In genomic region chr11:60754887-60755286, GRCh38 we compare ENCODE assay signal across 33 cellular contexts. TPM values are rescaled to one million over a fixed set of nuclear protein-coding genes. Genes with fewer than 3 reads are reported as not detected.
"Had no signal": no experiment of that assay in that cellular context is flagged by ENCODE, and none has a peak within 500 bp of the region (broad histone marks: within the 10 kb centered on the region; RNA-seq: fewer than 3 reads in every experiment).

No MANE protein-coding gene starts in this region.

- H3K4me1 ChIP-seq: ascending aorta had no signal

- H3K27me3 ChIP-seq: ascending aorta, cardiac muscle cell had no signal

- FAIRE-seq: bronchial epithelial cell, TTC549 had no signal

- H3K4me3 ChIP-seq: ascending aorta, cardiac muscle cell had no signal

- H3K27ac ChIP-seq: ascending aorta, cardiac muscle cell, VCaP had no signal

- H3K36me3 ChIP-seq: ascending aorta, cardiac muscle cell had no signal

- DNase-seq: activated B cell treated with CpG ODN at 0.5 μM for 24 hours; activated CD4-positive, alpha-beta memory T cell treated with anti-CD3 and anti-CD28 coated beads for 36 hours; activated CD4-positive, alpha-beta T cell treated with anti-CD3 and anti-CD28 coated beads for 4 hours; activated CD4-positive, alpha-beta T cell treated with anti-CD3 and anti-CD28 coated beads, Interleukin-2, amount 10 ng/mL, durations not matched to agents 24 days and 14 days; activated CD4-positive, alpha-beta T cell treated with anti-CD3 and anti-CD28 coated beads, Interleukin-2, amount 50 U/mL, for 1 hour; activated CD4-positive, alpha-beta T cell treated with anti-CD3 and anti-CD28 coated beads, Interleukin-2, amount 50 U/mL, for 4 hours; activated CD4-positive, CD25-positive, alpha-beta regulatory T cell treated with anti-CD3 and anti-CD28 coated beads, Interleukin-2, amount 50 U/mL, for 72 hours; activated CD8-positive, alpha-beta memory T cell treated with anti-CD3 and anti-CD28 coated beads, Interleukin-2, amount 50 U/mL, for 4 hours; activated CD8-positive, alpha-beta T cell treated with anti-CD3 and anti-CD28 coated beads for 36 hours; activated gamma-delta T cell; activated naive CD4-positive, alpha-beta T cell treated with anti-CD3 and anti-CD28 coated beads, Interleukin-2, amount 10 ng/mL, durations not matched to agents 7 days and 5 days; activated naive CD4-positive, alpha-beta T cell treated with Interleukin-2 at 50 U/mL for 16 hours; activated naive CD8-positive, alpha-beta T cell treated with anti-CD3 and anti-CD28 coated beads, Interleukin-2, amount 10 ng/mL, durations not matched to agents 7 days and 5 days; activated naive CD8-positive, alpha-beta T cell treated with anti-CD3 and anti-CD28 coated beads, Interleukin-2, amount 50 U/mL, for 24 hours; activated T-cell treated with anti-CD3 and anti-CD28 coated beads for 4 hours; activated T-cell treated with anti-CD3 and anti-CD28 coated beads, Interleukin-2, amount 50 U/mL, for 24 hours; activated T-cell treated with anti-CD3 and anti-CD28 coated beads, Interleukin-2, amount 50 U/mL, for 48 hours; amygdala; anterior cingulate cortex; central memory CD4-positive, alpha-beta T cell; SW 1271; T-helper 1 cell; T-helper 2 cell; T-helper 9 cell had no signal

- H3K9me3 ChIP-seq: ascending aorta had no signal

- ATAC-seq: activated CD8-positive, alpha-beta T cell treated with anti-CD3 and anti-CD28 coated beads for 36 hours; activated naive CD8-positive, alpha-beta T cell treated with anti-CD3 and anti-CD28 coated beads, Interleukin-2, amount 50 U/mL, for 24 hours had no signal

RNA-seq across cellular contexts. Expression of gene MS4A15, which starts 1.8 kb away (rescaled TPM):
- total RNA-seq: activated B cell treated with CpG ODN at 0.5 μM for 24 hours; activated CD4-positive, alpha-beta memory T cell treated with anti-CD3 and anti-CD28 coated beads for 36 hours; activated CD4-positive, alpha-beta T cell treated with anti-CD3 and anti-CD28 coated beads, Interleukin-2, amount 10 ng/mL, durations not matched to agents 24 days and 14 days; activated CD8-positive, alpha-beta memory T cell treated with anti-CD3 and anti-CD28 coated beads for 36 hours; activated CD8-positive, alpha-beta T cell treated with anti-CD3 and anti-CD28 coated beads for 36 hours; activated naive CD8-positive, alpha-beta T cell treated with anti-CD3 and anti-CD28 coated beads, Interleukin-2, amount 10 ng/mL, durations not matched to agents 7 days and 5 days; activated T-helper 2 cell treated with anti-CD3 and anti-CD28 coated beads, Interferon-gamma antibody, Interleukin-2, Interleukin-4, amounts not matched to agents 10 μg/mL and 5 μg/mL and 100 μg/mL, durations not matched to agents 14 hours and 24 hours and 36 hours; ascending aorta; bronchial epithelial cell; cardiac muscle cell; cerebellum had no signal
- polyA plus RNA-seq: cardiac muscle cell had no signal

RNA-seq across cellular contexts. Expression of gene MS4A10, which starts 30.2 kb away (rescaled TPM):
- total RNA-seq: activated B cell treated with CpG ODN at 0.5 μM for 24 hours; activated CD4-positive, alpha-beta memory T cell treated with anti-CD3 and anti-CD28 coated beads for 36 hours; activated CD4-positive, alpha-beta T cell treated with anti-CD3 and anti-CD28 coated beads, Interleukin-2, amount 10 ng/mL, durations not matched to agents 24 days and 14 days; activated CD8-positive, alpha-beta memory T cell treated with anti-CD3 and anti-CD28 coated beads for 36 hours; activated CD8-positive, alpha-beta T cell treated with anti-CD3 and anti-CD28 coated beads for 36 hours; activated naive CD8-positive, alpha-beta T cell treated with anti-CD3 and anti-CD28 coated beads, Interleukin-2, amount 10 ng/mL, durations not matched to agents 7 days and 5 days; activated T-helper 2 cell treated with anti-CD3 and anti-CD28 coated beads, Interferon-gamma antibody, Interleukin-2, Interleukin-4, amounts not matched to agents 10 μg/mL and 5 μg/mL and 100 μg/mL, durations not matched to agents 14 hours and 24 hours and 36 hours; ascending aorta; bronchial epithelial cell; cardiac muscle cell; cerebellum had no signal
- polyA plus RNA-seq: cardiac muscle cell had no signal

RNA-seq across cellular contexts. Expression of gene MS4A18, which starts 30.4 kb away (rescaled TPM):
- total RNA-seq: activated B cell treated with CpG ODN at 0.5 μM for 24 hours; activated CD4-positive, alpha-beta memory T cell treated with anti-CD3 and anti-CD28 coated beads for 36 hours; activated CD4-positive, alpha-beta T cell treated with anti-CD3 and anti-CD28 coated beads, Interleukin-2, amount 10 ng/mL, durations not matched to agents 24 days and 14 days; activated CD8-positive, alpha-beta memory T cell treated with anti-CD3 and anti-CD28 coated beads for 36 hours; activated CD8-positive, alpha-beta T cell treated with anti-CD3 and anti-CD28 coated beads for 36 hours; activated naive CD8-positive, alpha-beta T cell treated with anti-CD3 and anti-CD28 coated beads, Interleukin-2, amount 10 ng/mL, durations not matched to agents 7 days and 5 days; activated T-helper 2 cell treated with anti-CD3 and anti-CD28 coated beads, Interferon-gamma antibody, Interleukin-2, Interleukin-4, amounts not matched to agents 10 μg/mL and 5 μg/mL and 100 μg/mL, durations not matched to agents 14 hours and 24 hours and 36 hours; ascending aorta; bronchial epithelial cell; cardiac muscle cell; cerebellum had no signal
- polyA plus RNA-seq: adipose tissue, cardiac muscle cell had no signal

RNA-seq across cellular contexts. Expression of gene MS4A8, which starts 55.5 kb away (rescaled TPM):
- total RNA-seq: activated B cell treated with CpG ODN at 0.5 μM for 24 hours; activated CD4-positive, alpha-beta memory T cell treated with anti-CD3 and anti-CD28 coated beads for 36 hours; activated CD4-positive, alpha-beta T cell treated with anti-CD3 and anti-CD28 coated beads, Interleukin-2, amount 10 ng/mL, durations not matched to agents 24 days and 14 days; activated CD8-positive, alpha-beta memory T cell treated with anti-CD3 and anti-CD28 coated beads for 36 hours; activated CD8-positive, alpha-beta T cell treated with anti-CD3 and anti-CD28 coated beads for 36 hours; activated naive CD8-positive, alpha-beta T cell treated with anti-CD3 and anti-CD28 coated beads, Interleukin-2, amount 10 ng/mL, durations not matched to agents 7 days and 5 days; activated T-helper 2 cell treated with anti-CD3 and anti-CD28 coated beads, Interferon-gamma antibody, Interleukin-2, Interleukin-4, amounts not matched to agents 10 μg/mL and 5 μg/mL and 100 μg/mL, durations not matched to agents 14 hours and 24 hours and 36 hours; ascending aorta; bronchial epithelial cell; cardiac muscle cell had no signal
- polyA plus RNA-seq: cardiac muscle cell had no signal
